In genomic region chr1:155016231-155016831, GRCh38 we compare ENCODE assay signal across 8 cellular contexts. TPM values are rescaled to one million over a fixed set of nuclear protein-coding genes. Genes with fewer than 3 reads are reported as not detected.
DNase-seq lines count a peak whose midpoint lies in the region; ATAC-seq and TF ChIP-seq lines count a peak whose summit lies in the region.

No MANE protein-coding gene starts in this region.

- TF ChIP-seq CTCF in ascending aorta (IDR thresholded peaks at IDR 0.05) (no peak), lower lobe of right lung (IDR thresholded peaks at IDR 0.05) (no peak), transverse colon (IDR thresholded peaks at IDR 0.05) (no peak)

- H3K36me3 ChIP-seq in ascending aorta, result peaks cover 13 to 28% of the 10 kb centered on the region in 2 donors
- H3K36me3 ChIP-seq in lower lobe of right lung, result peaks cover 34% of the 10 kb centered on the region
- peaks cover 0 to 12% (median 2%) of the 10 kb centered on the region in 4 donors for H3K36me3 ChIP-seq in transverse colon

- peak overlapping the region; percentile 48 for H3K4me3 Mint-ChIP-seq in activated T-cell treated with anti-CD3 and anti-CD28 coated beads, Interleukin-2, amount 50 U/mL, for 24 hours

- peak overlapping the region; percentile 74 for H3K27ac Mint-ChIP-seq in activated T-cell treated with anti-CD3 and anti-CD28 coated beads, Interleukin-2, amount 50 U/mL, for 24 hours

- intact Hi-C loops in ascending aorta (cut with DNase I) (loop anchor here (2.0 kb wide), 2 partner anchors 42 to 68 kb away; partner anchors contain the start of gene CKS1B), lower lobe of right lung (cut with DNase I) (no loop called here), transverse colon (cut with DNase I; ENCODE audit: low total_unique reads) (no loop called here)

- in situ Hi-C loops in transverse colon (cut with MboI; ENCODE audit: low pct_ligation_motif_present in 1 of 4, low pct_unique_long_range_greater_than_20kb in 1 of 4, low sequenced_read_pairs in 3 of 4) (no loop called here), KBM-7 (cut with MboI; ENCODE audit: low pct_unique_long_range_greater_than_20kb, low sequenced_read_pairs) (no loop called here)

- H3K27ac ChIP-seq in ascending aorta, result peak overlapping the region; percentile 82 to 89
- H3K27ac ChIP-seq in lower lobe of right lung, result peak overlapping the region; percentile 85
- H3K27ac ChIP-seq in transverse colon, result peak overlapping the region; percentile 85 to 96 (median 91)

- ATAC-seq in lower lobe of right lung (no peak), HG02571 (IDR thresholded peaks at IDR 0.05; ENCODE audit: unreplicated experiment) (no peak)

- DNase-seq in activated T-cell treated with anti-CD3 and anti-CD28 coated beads, Interleukin-2, amount 50 U/mL, for 24 hours, result peak; percentile 54
- DNase-seq in activated T-cell treated with anti-CD3 and anti-CD28 coated beads for 4 hours (no peak), ascending aorta (ENCODE audit: low spot score in 2 of 2) (no peak), lower lobe of right lung (no peak), transverse colon (peak; percentile 67), midbrain (lab: John Stamatoyannopoulos, UW) (no peak), KBM-7 (no peak)

- H3K36me3 Mint-ChIP-seq in activated T-cell treated with anti-CD3 and anti-CD28 coated beads, Interleukin-2, amount 50 U/mL, for 24 hours (ENCODE audit: low read depth), result peaks cover 67% of the 10 kb centered on the region

- H3K4me3 ChIP-seq in ascending aorta (no peak overlapping the region), lower lobe of right lung (no peak overlapping the region), transverse colon (peak overlapping the region in 2 of 4 donors; percentile 36 to 40)

- TF ChIP-seq EP300 in transverse colon (IDR thresholded peaks at IDR 0.05; ENCODE audit: low read depth), result no peak

- H3K9me3 ChIP-seq in ascending aorta (no peaks in the 10 kb centered on the region), lower lobe of right lung (no peaks in the 10 kb centered on the region), transverse colon (no peaks in the 10 kb centered on the region)

- peaks cover 7 to 25% of the 10 kb centered on the region in 2 donors for H3K4me1 ChIP-seq in ascending aorta
- peaks cover 72% of the 10 kb centered on the region for H3K4me1 ChIP-seq in lower lobe of right lung
- peaks cover 34 to 55% (median 46%) of the 10 kb centered on the region in 4 donors for H3K4me1 ChIP-seq in transverse colon

- no peaks in the 10 kb centered on the region for H3K9me3 Mint-ChIP-seq in activated T-cell treated with anti-CD3 and anti-CD28 coated beads, Interleukin-2, amount 50 U/mL, for 24 hours

- no peaks in the 10 kb centered on the region for H3K27me3 Mint-ChIP-seq in activated T-cell treated with anti-CD3 and anti-CD28 coated beads, Interleukin-2, amount 50 U/mL, for 24 hours

- 68% methylated on average over 7 of the region's 26 CpGs; no CpG with 5 or more reads in 1 of the 2 donors for WGBS in transverse colon (ENCODE audit: low coverage in 1 of 2), 2 donors

- peaks cover 73% of the 10 kb centered on the region for H3K4me1 Mint-ChIP-seq in activated T-cell treated with anti-CD3 and anti-CD28 coated beads, Interleukin-2, amount 50 U/mL, for 24 hours (ENCODE audit: low read depth)

- H3K27me3 ChIP-seq in ascending aorta (no peaks in the 10 kb centered on the region), lower lobe of right lung (ENCODE audit: low read depth) (no peaks in the 10 kb centered on the region), transverse colon (no peaks in the 10 kb centered on the region)

- TF ChIP-seq POLR2A in transverse colon (IDR thresholded peaks at IDR 0.05), result no peak

RNA-seq across cellular contexts. Expression of gene ZBTB7B, which starts 13.7 kb away (rescaled TPM):
- 83.1 TPM for total RNA-seq in ascending aorta
- 72.0 TPM for total RNA-seq in lower lobe of right lung
- 100 to 1,000 TPM in 3 of 4 donors, 10 to 100 TPM in 1; 85.2 to 513 (median 272) TPM for total RNA-seq in transverse colon

RNA-seq across cellular contexts. Expression of gene DCST2, which starts 17.2 kb away (rescaled TPM):
- total RNA-seq in ascending aorta (0.64 TPM), lower lobe of right lung (1.4 TPM), transverse colon (1 to 10 TPM in 3 of 4 donors, not detected in 1; 1.9 to 4.6 (median 4.5) TPM)

RNA-seq across cellular contexts. Expression of gene DCST1, which starts 17.3 kb away (rescaled TPM):
- total RNA-seq in ascending aorta (not detected), lower lobe of right lung (not detected), transverse colon (under 1 TPM in 2 of 4 donors, not detected in 2; 0.32 to 0.41 TPM)

RNA-seq across cellular contexts. Expression of gene LENEP, which starts 22.9 kb away (rescaled TPM):
- total RNA-seq in ascending aorta, result not detected
- not detected for total RNA-seq in lower lobe of right lung
- total RNA-seq in transverse colon, result not detected

RNA-seq across cellular contexts. Expression of gene FLAD1, which starts 33.2 kb away (rescaled TPM):
- total RNA-seq in ascending aorta, result 31.2 TPM
- 31.9 TPM for total RNA-seq in lower lobe of right lung
- total RNA-seq in transverse colon, result 10 to 100 TPM; 32.7 to 42.4 (median 36.0) TPM

Comparison
In these comparisons a context has a peak if more than half of its experiments do, and no peak if none do; other contexts are left out.
1. DNase-seq: peak in activated T-cell treated with anti-CD3 and anti-CD28 coated beads, Interleukin-2, amount 50 U/mL, for 24 hours (single experiment) and transverse colon (single experiment); none in activated T-cell treated with anti-CD3 and anti-CD28 coated beads for 4 hours (single experiment), ascending aorta (0 of 2), lower lobe of right lung (single experiment), midbrain (single experiment) and KBM-7 (single experiment).
2. Peak in every context shown above with its lines, with median percentiles within 50 percentile points of each other: H3K27ac ChIP-seq.